ENCODE assay signal across 9 cellular contexts in genomic region chr19:37907735-37908066, GRCh38. TPM values are rescaled to one million over a fixed set of nuclear protein-coding genes. Genes with fewer than 3 reads are reported as not detected.
DNase-seq lines count a peak whose midpoint lies in the region; ATAC-seq and TF ChIP-seq lines count a peak whose summit lies in the region.
"Had no signal": no experiment of that assay in that cellular context is flagged by ENCODE, and none has a peak within 500 bp of the region (broad histone marks: within the 10 kb centered on the region; RNA-seq: fewer than 3 reads in every experiment).

No MANE protein-coding gene starts in this region.

- H3K27me3 ChIP-seq in thoracic aorta (replicated peaks; ENCODE audit: insufficient read depth), result no peaks in the 10 kb centered on the region

- no peaks in the 10 kb centered on the region for H3K36me3 ChIP-seq in thoracic aorta

- peak overlapping the region; percentile 73 for H3K4me3 Mint-ChIP-seq in activated CD4-positive, alpha-beta T cell treated with anti-CD3 and anti-CD28 coated beads for 36 hours
- peak overlapping the region; percentile 87 for H3K4me3 Mint-ChIP-seq in activated CD4-positive, alpha-beta memory T cell treated with anti-CD3 and anti-CD28 coated beads, Interleukin-2, amount 10 ng/mL, durations not matched to agents 7 days and 5 days

- ATAC-seq in activated CD4-positive, alpha-beta T cell treated with anti-CD3 and anti-CD28 coated beads for 36 hours, result no peak
- ATAC-seq in thoracic aorta (ENCODE audit: insufficient number of reproducible peaks, low FRiP score, low read depth), result no peak
- ATAC-seq in HG03432 (IDR thresholded peaks at IDR 0.05; ENCODE audit: unreplicated experiment), result no peak

- intact Hi-C loops in activated CD4-positive, alpha-beta T cell treated with anti-CD3 and anti-CD28 coated beads for 36 hours (cut with DNase I, micrococcal nuclease), result loop anchor here (1.0 to 5.0 kb wide), 17 partner anchors 95 to 1023 kb away; partner anchors contain the start of genes PSMD8 (in 2 of the 2), ACTN4 (in 1 of the 2), MRPS12 (in 1 of the 2) and SARS2 (in 1 of the 2)

- H3K27ac ChIP-seq in thoracic aorta, result no peak overlapping the region

- H3K9me3 Mint-ChIP-seq in activated CD4-positive, alpha-beta T cell treated with anti-CD3 and anti-CD28 coated beads for 36 hours (ENCODE audit: low read depth), result no peaks in the 10 kb centered on the region
- no peaks in the 10 kb centered on the region for H3K9me3 Mint-ChIP-seq in activated CD4-positive, alpha-beta memory T cell treated with anti-CD3 and anti-CD28 coated beads, Interleukin-2, amount 10 ng/mL, durations not matched to agents 7 days and 5 days

- CTCF ChIA-PET in activated CD4-positive, alpha-beta T cell treated with anti-CD3 and anti-CD28 coated beads for 36 hours (lab: Charles Lee), result interaction anchor here (0.7 to 3.8 kb wide), 7 partner anchors 10 to 378 kb away, joined by 3 to 16 read pairs (median 3); no protein-coding TSS in a partner anchor
- CTCF ChIA-PET in activated CD4-positive, alpha-beta memory T cell treated with anti-CD3 and anti-CD28 coated beads, Interleukin-2, amount 10 ng/mL, durations not matched to agents 7 days and 5 days (lab: Charles Lee), result interaction anchor here (0.5 to 3.5 kb wide), 6 partner anchors 10 to 362 kb away, joined by 3 to 23 read pairs (median 6); no protein-coding TSS in a partner anchor

- H3K4me3 ChIP-seq in thoracic aorta, result peak overlapping the region; percentile 94

- POLR2A ChIA-PET in activated CD4-positive, alpha-beta T cell treated with anti-CD3 and anti-CD28 coated beads for 36 hours (lab: Charles Lee), result interaction anchor here (0.7 to 1.2 kb wide), 4 partner anchors 140 to 428 kb away, joined by 3 to 4 read pairs (median 3); no protein-coding TSS in a partner anchor
- POLR2A ChIA-PET in activated CD4-positive, alpha-beta memory T cell treated with anti-CD3 and anti-CD28 coated beads, Interleukin-2, amount 10 ng/mL, durations not matched to agents 7 days and 5 days (lab: Charles Lee), result interaction anchor here (0.9 to 1.8 kb wide), 5 partner anchors 9 to 428 kb away, joined by 3 to 6 read pairs (median 4); partner anchors contain the start of genes CATSPERG and ZNF573

- H3K4me1 Mint-ChIP-seq in activated CD4-positive, alpha-beta T cell treated with anti-CD3 and anti-CD28 coated beads for 36 hours, result peaks cover 20% of the 10 kb centered on the region
- peaks cover 16% of the 10 kb centered on the region for H3K4me1 Mint-ChIP-seq in activated CD4-positive, alpha-beta memory T cell treated with anti-CD3 and anti-CD28 coated beads, Interleukin-2, amount 10 ng/mL, durations not matched to agents 7 days and 5 days

- H3K9me3 ChIP-seq in thoracic aorta, result no peaks in the 10 kb centered on the region

- peak overlapping the region; percentile 26 for H3K27ac Mint-ChIP-seq in activated CD4-positive, alpha-beta T cell treated with anti-CD3 and anti-CD28 coated beads for 36 hours
- H3K27ac Mint-ChIP-seq in activated CD4-positive, alpha-beta memory T cell treated with anti-CD3 and anti-CD28 coated beads, Interleukin-2, amount 10 ng/mL, durations not matched to agents 7 days and 5 days, result no peak overlapping the region

- H3K27me3 Mint-ChIP-seq in activated CD4-positive, alpha-beta T cell treated with anti-CD3 and anti-CD28 coated beads for 36 hours, result no peaks in the 10 kb centered on the region
- H3K27me3 Mint-ChIP-seq in activated CD4-positive, alpha-beta memory T cell treated with anti-CD3 and anti-CD28 coated beads, Interleukin-2, amount 10 ng/mL, durations not matched to agents 7 days and 5 days, result no peaks in the 10 kb centered on the region

- TF ChIP-seq CTCF in thoracic aorta (IDR thresholded peaks at IDR 0.05), result no peak

- H3K4me1 ChIP-seq in thoracic aorta (ENCODE audit: control insufficient read depth in 1 of 2, low read depth in 2 of 2), result peaks cover 5 to 13% of the 10 kb centered on the region in 2 donors

- no peak for DNase-seq in activated CD4-positive, alpha-beta T cell treated with anti-CD3 and anti-CD28 coated beads for 36 hours
- no peak for DNase-seq in activated CD4-positive, alpha-beta T cell treated with anti-CD3 and anti-CD28 coated beads for 48 hours
- DNase-seq in activated CD4-positive, alpha-beta memory T cell treated with anti-CD3 and anti-CD28 coated beads, Interleukin-2, amount 10 ng/mL, durations not matched to agents 7 days and 5 days, result no peak
- DNase-seq in inferior parietal cortex (ENCODE audit: extremely low spot score) (peak; percentile 23), thoracic aorta (ENCODE audit: low spot score) (no peak), NCI-H1930 (lab: John Stamatoyannopoulos, UW) (no peak), NCI-H146 treated with DMSO at 0.1 percent for 48 hours (lab: John Stamatoyannopoulos, UW; ENCODE audit: unreplicated experiment) (no peak)

- no peaks in the 10 kb centered on the region for H3K36me3 Mint-ChIP-seq in activated CD4-positive, alpha-beta T cell treated with anti-CD3 and anti-CD28 coated beads for 36 hours (ENCODE audit: low read depth)
- H3K36me3 Mint-ChIP-seq in activated CD4-positive, alpha-beta memory T cell treated with anti-CD3 and anti-CD28 coated beads, Interleukin-2, amount 10 ng/mL, durations not matched to agents 7 days and 5 days (ENCODE audit: low read depth), result no peaks in the 10 kb centered on the region

RNA-seq across cellular contexts. Expression of gene SIPA1L3, which starts 0.7 kb away (rescaled TPM):
- 10 to 100 TPM; 10.5 to 18.3 TPM for total RNA-seq in activated CD4-positive, alpha-beta T cell treated with anti-CD3 and anti-CD28 coated beads for 36 hours
- total RNA-seq in activated CD4-positive, alpha-beta memory T cell treated with anti-CD3 and anti-CD28 coated beads, Interleukin-2, amount 10 ng/mL, durations not matched to agents 7 days and 5 days, result 10 to 100 TPM; 13.6 to 15.2 TPM
- 10 to 100 TPM; 14.5 to 39.4 TPM for total RNA-seq in thoracic aorta

RNA-seq across cellular contexts. Expression of gene WDR87, which starts 1.3 kb away (rescaled TPM):
- not detected for total RNA-seq in activated CD4-positive, alpha-beta T cell treated with anti-CD3 and anti-CD28 coated beads for 36 hours
- not detected for total RNA-seq in activated CD4-positive, alpha-beta memory T cell treated with anti-CD3 and anti-CD28 coated beads, Interleukin-2, amount 10 ng/mL, durations not matched to agents 7 days and 5 days
- total RNA-seq in thoracic aorta, result not detected
- total RNA-seq: SK-MEL-5 had no signal
